1 cellular context compared by ENCODE assay signal in genomic region chr1:232963366-232963765, GRCh38.
TF ChIP-seq lines count a peak whose summit lies in the region.

No MANE protein-coding gene starts in this region.

TF ChIP-seq in GM23338, 12 proteins besides CTCF, POLR2A, EP300 and RAD21 (continued from another document):
- no peak for TF ChIP-seq ZNF462 (CRISPR knock-in tag; IDR thresholded peaks at IDR 0.05)
- no peak for TF ChIP-seq EZH2phosphoT487 (IDR thresholded peaks at IDR 0.05; ENCODE audit: unreplicated experiment)
- TF ChIP-seq NANOG (IDR thresholded peaks at IDR 0.05; ENCODE audit: borderline replicate concordance), result no peak
- TF ChIP-seq JUNB (IDR thresholded peaks at IDR 0.05; ENCODE audit: unreplicated experiment), result no peak
- no peak for TF ChIP-seq REST (IDR thresholded peaks at IDR 0.05; ENCODE audit: unreplicated experiment)
- no peak for TF ChIP-seq POLR2AphosphoS5 (IDR thresholded peaks at IDR 0.05; ENCODE audit: low read depth)
- no peak for TF ChIP-seq ETS1 (IDR thresholded peaks at IDR 0.05)
